Comparison of ENCODE assay signal across 8 cellular contexts in genomic region chr19:11155373-11156120, GRCh38. TPM values are rescaled to one million over a fixed set of nuclear protein-coding genes. Genes with fewer than 3 reads are reported as not detected.
A peak's percentile ranks its signal among the peaks of the same experiment; 100 is the strongest.
DNase-seq lines count a peak whose midpoint lies in the region; ATAC-seq and TF ChIP-seq lines count a peak whose summit lies in the region.

Gene SPC24 (minus strand): TSS chr19:11155782. CDS start chr19:11155776, 6 bp downstream.

- H3K36me3 ChIP-seq in DND-41 (ENCODE audit: insufficient read depth, low read length) (peaks cover 37% of the 10 kb centered on the region), GM23248 (ENCODE audit: low read depth) (no peaks in the 10 kb centered on the region)

- H3K27ac ChIP-seq in DND-41 (ENCODE audit: low read length), result peak within 1 kb of the TSS; percentile 93
- peak within 1 kb of the TSS; percentile 61 for H3K27ac ChIP-seq in GM23248

- peaks cover 27% of the 10 kb centered on the region for H3F3A ChIP-seq in GM23248 (ENCODE audit: insufficient read depth)

- whole genome bisulfite sequencing in GM23248 (ENCODE audit: low coverage in 1 of 2, low lambda C conversion rate in 2 of 2, missing lambda C conversion rate in 2 of 2), 2 experiments, result 2% methylated on average over 41 to 49 of the region's 50 CpGs

- peaks cover 46% of the 10 kb centered on the region for H3K79me2 ChIP-seq in DND-41 (ENCODE audit: insufficient read depth, low read length)
- H3K79me2 ChIP-seq in GM23248 (ENCODE audit: insufficient read depth), result peaks cover 40% of the 10 kb centered on the region

- peak within 1 kb of the TSS; percentile 84 for H2AFZ ChIP-seq in DND-41 (ENCODE audit: low read depth, low read length)
- peak within 1 kb of the TSS; percentile 94 for H2AFZ ChIP-seq in GM23248

- peak within 1 kb of the TSS; percentile 94 for H3K4me2 ChIP-seq in DND-41 (ENCODE audit: insufficient read depth, low read length)
- H3K4me2 ChIP-seq in GM23248 (ENCODE audit: unreplicated experiment), result peak within 1 kb of the TSS; percentile 75

- intact Hi-C loops in activated T-helper 1 cell treated with anti-CD3 and anti-CD28 coated beads, Interleukin-12 subunit alpha, Interleukin-12 subunit beta, Interleukin-2, Interleukin-4 antibody, amounts not matched to agents 30 ng/mL and 10 ng/mL and 1 ng/mL, durations not matched to agents 14 hours and 24 hours and 36 hours (cut with micrococcal nuclease), result loop anchor here (1.0 to 5.0 kb wide), 7 partner anchors 17 to 350 kb away; partner anchors contain the start of genes CCDC159, KANK2, LDLR and ODAD3

- H4K20me1 ChIP-seq in DND-41 (ENCODE audit: insufficient read depth, low read length) (peaks cover 11% of the 10 kb centered on the region), GM23248 (ENCODE audit: insufficient read depth) (no peaks in the 10 kb centered on the region)

- H3K27me3 ChIP-seq in DND-41 (ENCODE audit: insufficient read depth, low read length, poor library complexity), result no peaks in the 10 kb centered on the region
- H3K27me3 ChIP-seq in GM23248 (replicated peaks; ENCODE audit: insufficient read depth), result no peaks in the 10 kb centered on the region

- peak within 1 kb of the TSS; percentile 89 for H3K27ac Mint-ChIP-seq in activated T-helper 1 cell treated with anti-CD3 and anti-CD28 coated beads, Interleukin-12 subunit alpha, Interleukin-12 subunit beta, Interleukin-2, Interleukin-4 antibody, amounts not matched to agents 30 ng/mL and 10 ng/mL and 1 ng/mL, durations not matched to agents 14 hours and 24 hours and 36 hours
- H3K27ac Mint-ChIP-seq in naive B cell, result peak within 1 kb of the TSS in 5 of 6 donors; percentile 11 to 79 (median 54)
- H3K27ac Mint-ChIP-seq in stimulated activated memory B cell treated with anti-CD40 and anti-IgM and Interleukin-4, amounts not matched to agents 10 μg/mL and 1 μg/mL and 100 μg/mL, for 72 hours, result peak within 1 kb of the TSS; percentile 60

- DNase-seq in DND-41 (peak; percentile 99), GM23248 (peak; percentile 99), Kasumi-1 (lab: John Stamatoyannopoulos, UW) (peak; percentile 98), RPMI7951 (ENCODE audit: low read depth) (peak; percentile 98), fibroblast of gingiva (ENCODE audit: low read depth) (peak; percentile 98), naive B cell (peak; percentile 88)
- DNase-seq in activated T-helper 1 cell treated with anti-CD3 and anti-CD28 coated beads, Interleukin-12 subunit alpha, Interleukin-12 subunit beta, Interleukin-2, Interleukin-4 antibody, amounts not matched to agents 30 ng/mL and 10 ng/mL and 1 ng/mL, durations not matched to agents 14 hours and 24 hours and 36 hours (ENCODE audit: low spot score), result peak; percentile 94

- H3K9me3 ChIP-seq in DND-41 (ENCODE audit: insufficient read depth, low read length, severe bottlenecking), result no peaks in the 10 kb centered on the region
- no peaks in the 10 kb centered on the region for H3K9me3 ChIP-seq in GM23248 (ENCODE audit: low read depth)

- H3K36me3 Mint-ChIP-seq in activated T-helper 1 cell treated with anti-CD3 and anti-CD28 coated beads, Interleukin-12 subunit alpha, Interleukin-12 subunit beta, Interleukin-2, Interleukin-4 antibody, amounts not matched to agents 30 ng/mL and 10 ng/mL and 1 ng/mL, durations not matched to agents 14 hours and 24 hours and 36 hours (ENCODE audit: low read depth), result peaks cover 7% of the 10 kb centered on the region
- no peaks in the 10 kb centered on the region for H3K36me3 Mint-ChIP-seq in naive B cell
- H3K36me3 Mint-ChIP-seq in stimulated activated memory B cell treated with anti-CD40 and anti-IgM and Interleukin-4, amounts not matched to agents 10 μg/mL and 1 μg/mL and 100 μg/mL, for 72 hours, result no peaks in the 10 kb centered on the region

- H3K4me1 ChIP-seq in DND-41 (ENCODE audit: insufficient read depth, low read length), result peaks cover 37% of the 10 kb centered on the region
- H3K4me1 ChIP-seq in GM23248 (ENCODE audit: insufficient read depth), result peaks cover 21% of the 10 kb centered on the region

- H3K4me3 ChIP-seq in DND-41 (ENCODE audit: low read depth in 1 of 2, low read length in 2 of 2) (peak within 1 kb of the TSS; percentile 85 to 100), GM23248 (peak within 1 kb of the TSS; percentile 80)

- H3K4me1 Mint-ChIP-seq in activated T-helper 1 cell treated with anti-CD3 and anti-CD28 coated beads, Interleukin-12 subunit alpha, Interleukin-12 subunit beta, Interleukin-2, Interleukin-4 antibody, amounts not matched to agents 30 ng/mL and 10 ng/mL and 1 ng/mL, durations not matched to agents 14 hours and 24 hours and 36 hours (ENCODE audit: low read depth), result peaks cover 7% of the 10 kb centered on the region
- peaks cover 9 to 21% (median 17%) of the 10 kb centered on the region in 3 donors for H3K4me1 Mint-ChIP-seq in naive B cell
- peaks cover 8% of the 10 kb centered on the region for H3K4me1 Mint-ChIP-seq in stimulated activated memory B cell treated with anti-CD40 and anti-IgM and Interleukin-4, amounts not matched to agents 10 μg/mL and 1 μg/mL and 100 μg/mL, for 72 hours

- in situ Hi-C loops in GM23248 (cut with MboI), result no loop called here

- H3K4me3 Mint-ChIP-seq in activated T-helper 1 cell treated with anti-CD3 and anti-CD28 coated beads, Interleukin-12 subunit alpha, Interleukin-12 subunit beta, Interleukin-2, Interleukin-4 antibody, amounts not matched to agents 30 ng/mL and 10 ng/mL and 1 ng/mL, durations not matched to agents 14 hours and 24 hours and 36 hours, result peak within 1 kb of the TSS; percentile 84
- H3K4me3 Mint-ChIP-seq in naive B cell, result peak within 1 kb of the TSS; percentile 60 to 91 (median 88)
- peak within 1 kb of the TSS; percentile 84 for H3K4me3 Mint-ChIP-seq in stimulated activated memory B cell treated with anti-CD40 and anti-IgM and Interleukin-4, amounts not matched to agents 10 μg/mL and 1 μg/mL and 100 μg/mL, for 72 hours

- peak; percentile 41 for TF ChIP-seq CTCF in DND-41 (IDR thresholded peaks at IDR 0.05; ENCODE audit: borderline replicate concordance, extremely low read depth, low read length, poor library complexity, severe bottlenecking)

- no peaks in the 10 kb centered on the region for H3K9me2 ChIP-seq in GM23248 (ENCODE audit: insufficient read depth)

- H3K9ac ChIP-seq in DND-41 (ENCODE audit: low read depth, low read length) (peak within 1 kb of the TSS; percentile 92), GM23248 (peak within 1 kb of the TSS; percentile 79)

- H3K9me3 Mint-ChIP-seq in activated T-helper 1 cell treated with anti-CD3 and anti-CD28 coated beads, Interleukin-12 subunit alpha, Interleukin-12 subunit beta, Interleukin-2, Interleukin-4 antibody, amounts not matched to agents 30 ng/mL and 10 ng/mL and 1 ng/mL, durations not matched to agents 14 hours and 24 hours and 36 hours, result no peaks in the 10 kb centered on the region
- H3K9me3 Mint-ChIP-seq in naive B cell, result peaks cover 0 to 3% (median 0%) of the 10 kb centered on the region in 7 donors
- H3K9me3 Mint-ChIP-seq in stimulated activated memory B cell treated with anti-CD40 and anti-IgM and Interleukin-4, amounts not matched to agents 10 μg/mL and 1 μg/mL and 100 μg/mL, for 72 hours, result no peaks in the 10 kb centered on the region

- no peaks in the 10 kb centered on the region for H3K27me3 Mint-ChIP-seq in activated T-helper 1 cell treated with anti-CD3 and anti-CD28 coated beads, Interleukin-12 subunit alpha, Interleukin-12 subunit beta, Interleukin-2, Interleukin-4 antibody, amounts not matched to agents 30 ng/mL and 10 ng/mL and 1 ng/mL, durations not matched to agents 14 hours and 24 hours and 36 hours (ENCODE audit: insufficient read depth)
- peaks cover 0 to 7% (median 0%) of the 10 kb centered on the region in 3 donors for H3K27me3 Mint-ChIP-seq in naive B cell
- peaks cover 24% of the 10 kb centered on the region for H3K27me3 Mint-ChIP-seq in stimulated activated memory B cell treated with anti-CD40 and anti-IgM and Interleukin-4, amounts not matched to agents 10 μg/mL and 1 μg/mL and 100 μg/mL, for 72 hours

- peak; percentile 96 for ATAC-seq in DND-41 (ENCODE audit: insufficient read depth, low read depth)
- ATAC-seq in naive B cell (ENCODE audit: low read depth in 2 of 2), result peak; percentile 96 to 97
- ATAC-seq in stimulated activated memory B cell treated with anti-CD40 and anti-IgM and Interleukin-4, amounts not matched to agents 10 μg/mL and 1 μg/mL and 100 μg/mL, for 72 hours, result peak; percentile 99

RNA-seq across cellular contexts. Expression of gene SPC24, which starts in this region (rescaled TPM):
- 9.5 and 19.8 TPM in 2 replicates for total RNA-seq in GM23248 (2014; rRNA removed; shearing (Covaris generic))
- polyA plus RNA-seq in GM23248 (2016; fragmentation: Nextera tagmentation; extraction: Ambion mirVana) (14.8 and 16.2 TPM in 2 replicates), naive B cell (ENCODE audit: low read depth in 6 of 6) (not detected)
- 57.7 and 85.1 TPM in 2 replicates for total RNA-seq in RPMI7951 (2014; rRNA removed; shearing (Covaris generic))
- total RNA-seq in activated T-helper 1 cell treated with anti-CD3 and anti-CD28 coated beads, Interleukin-12 subunit alpha, Interleukin-12 subunit beta, Interleukin-2, Interleukin-4 antibody, amounts not matched to agents 30 ng/mL and 10 ng/mL and 1 ng/mL, durations not matched to agents 14 hours and 24 hours and 36 hours, result 30.3 and 30.4 TPM in 2 replicates

Comparison
In these comparisons a context has a peak if more than half of its experiments do, and no peak if none do; other contexts are left out.
1. Peak in every context shown above with its lines: DNase-seq, ATAC-seq, H3K4me3 ChIP-seq and H3K27ac ChIP-seq.
2. RNA of gene SPC24 (polyA plus RNA-seq): 14.8 to 16.2 TPM in GM23248; not detected in naive B cell; every median in the first group is over 10 times any median in the second.
3. Peak in DNase-seq and ATAC-seq in naive B cell; RNA of the gene not detected or under 1 TPM.